ENCODE assay signal across 33 cellular contexts in the genomic region with DNA sequence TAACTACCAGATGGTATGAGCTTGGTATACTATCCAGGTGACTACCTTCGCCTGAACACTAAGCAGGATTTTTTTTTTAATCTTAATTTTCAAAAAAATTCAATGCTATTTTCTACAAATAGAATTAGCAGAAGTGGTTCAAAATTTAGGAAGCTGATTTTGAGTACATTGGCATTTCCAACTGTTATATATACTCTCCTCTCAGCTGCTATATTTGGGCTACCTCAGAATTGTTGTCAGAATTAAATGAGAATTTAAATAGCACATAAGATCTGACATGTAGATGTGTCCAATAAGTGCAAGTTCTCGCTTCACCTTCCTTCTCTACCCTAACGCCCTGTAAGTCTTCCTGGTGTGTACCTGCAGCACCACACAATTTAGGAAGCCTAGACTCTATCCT.
"Had no signal": no experiment of that assay in that cellular context is flagged by ENCODE, and none has a peak within 500 bp of the region (broad histone marks: within the 10 kb centered on the region; RNA-seq: fewer than 3 reads in every experiment).

No MANE protein-coding gene starts in this region.

- H3K27me3 Mint-ChIP-seq: activated CD4-positive, alpha-beta memory T cell treated with anti-CD3 and anti-CD28 coated beads for 36 hours; activated CD4-positive, alpha-beta T cell treated with anti-CD3 and anti-CD28 coated beads for 36 hours; activated CD4-positive, alpha-beta T cell treated with anti-CD3 and anti-CD28 coated beads, Interleukin-2, amount 10 ng/mL, durations not matched to agents 24 days and 14 days; activated CD8-positive, alpha-beta memory T cell treated with anti-CD3 and anti-CD28 coated beads, Interleukin-2, amount 10 ng/mL, durations not matched to agents 7 days and 5 days; activated naive CD4-positive, alpha-beta T cell treated with anti-CD3 and anti-CD28 coated beads, Interleukin-2, amount 50 U/mL, for 24 hours; activated naive CD8-positive, alpha-beta T cell treated with anti-CD3 and anti-CD28 coated beads, Interleukin-2, amount 50 U/mL, for 24 hours; effector memory CD8-positive, alpha-beta T cell had no signal

- H3K27ac Mint-ChIP-seq: activated CD4-positive, alpha-beta memory T cell treated with anti-CD3 and anti-CD28 coated beads for 36 hours; activated CD4-positive, alpha-beta T cell treated with anti-CD3 and anti-CD28 coated beads for 36 hours; activated CD4-positive, alpha-beta T cell treated with anti-CD3 and anti-CD28 coated beads, Interleukin-2, amount 10 ng/mL, durations not matched to agents 24 days and 14 days; activated CD8-positive, alpha-beta memory T cell treated with anti-CD3 and anti-CD28 coated beads, Interleukin-2, amount 10 ng/mL, durations not matched to agents 7 days and 5 days; activated CD8-positive, alpha-beta T cell treated with anti-CD3 and anti-CD28 coated beads, Interleukin-2, amount 10 ng/mL, durations not matched to agents 7 days and 5 days; activated naive CD4-positive, alpha-beta T cell treated with anti-CD3 and anti-CD28 coated beads for 36 hours; activated naive CD4-positive, alpha-beta T cell treated with anti-CD3 and anti-CD28 coated beads, Interleukin-2, amount 50 U/mL, for 24 hours; activated naive CD8-positive, alpha-beta T cell treated with anti-CD3 and anti-CD28 coated beads for 36 hours; activated naive CD8-positive, alpha-beta T cell treated with anti-CD3 and anti-CD28 coated beads, Interleukin-2, amount 50 U/mL, for 24 hours; activated T-helper 1 cell treated with anti-CD3 and anti-CD28 coated beads, Interleukin-12 subunit alpha, Interleukin-12 subunit beta, Interleukin-2, Interleukin-4 antibody, amounts not matched to agents 30 ng/mL and 10 ng/mL and 1 ng/mL, durations not matched to agents 14 hours and 24 hours and 36 hours; activated T-helper 2 cell treated with anti-CD3 and anti-CD28 coated beads, Interferon-gamma antibody, Interleukin-2, Interleukin-4, amounts not matched to agents 10 μg/mL and 5 μg/mL and 100 μg/mL, durations not matched to agents 14 hours and 24 hours and 36 hours; brain; effector memory CD8-positive, alpha-beta T cell had no signal

- H3K36me3 ChIP-seq: adrenal gland, breast epithelium, esophagus muscularis mucosa, gastroesophageal sphincter, heart right ventricle had no signal

- ATAC-seq: activated CD4-positive, alpha-beta T cell treated with anti-CD3 and anti-CD28 coated beads for 36 hours; activated CD8-positive, alpha-beta memory T cell treated with anti-CD3 and anti-CD28 coated beads, Interleukin-2, amount 10 ng/mL, durations not matched to agents 7 days and 5 days; activated CD8-positive, alpha-beta T cell treated with anti-CD3 and anti-CD28 coated beads, Interleukin-2, amount 10 ng/mL, durations not matched to agents 7 days and 5 days; activated naive CD8-positive, alpha-beta T cell treated with anti-CD3 and anti-CD28 coated beads, Interleukin-2, amount 50 U/mL, for 24 hours; effector memory CD8-positive, alpha-beta T cell; gastroesophageal sphincter; heart right ventricle had no signal

- H3K9me3 Mint-ChIP-seq: activated naive CD4-positive, alpha-beta T cell treated with anti-CD3 and anti-CD28 coated beads, Interleukin-2, amount 50 U/mL, for 24 hours; effector memory CD8-positive, alpha-beta T cell had no signal

- H3K4me3 ChIP-seq: adrenal gland, breast epithelium, coronary artery, esophagus muscularis mucosa, gastroesophageal sphincter, heart right ventricle had no signal

- H3K4me3 Mint-ChIP-seq: activated CD4-positive, alpha-beta memory T cell treated with anti-CD3 and anti-CD28 coated beads for 36 hours; activated CD4-positive, alpha-beta T cell treated with anti-CD3 and anti-CD28 coated beads for 36 hours; activated CD4-positive, alpha-beta T cell treated with anti-CD3 and anti-CD28 coated beads, Interleukin-2, amount 10 ng/mL, durations not matched to agents 24 days and 14 days; activated CD8-positive, alpha-beta memory T cell treated with anti-CD3 and anti-CD28 coated beads, Interleukin-2, amount 10 ng/mL, durations not matched to agents 7 days and 5 days; activated CD8-positive, alpha-beta T cell treated with anti-CD3 and anti-CD28 coated beads, Interleukin-2, amount 10 ng/mL, durations not matched to agents 7 days and 5 days; activated naive CD4-positive, alpha-beta T cell treated with anti-CD3 and anti-CD28 coated beads for 36 hours; activated naive CD4-positive, alpha-beta T cell treated with anti-CD3 and anti-CD28 coated beads, Interleukin-2, amount 50 U/mL, for 24 hours; activated naive CD8-positive, alpha-beta T cell treated with anti-CD3 and anti-CD28 coated beads for 36 hours; activated naive CD8-positive, alpha-beta T cell treated with anti-CD3 and anti-CD28 coated beads, Interleukin-2, amount 50 U/mL, for 24 hours; activated T-helper 1 cell treated with anti-CD3 and anti-CD28 coated beads, Interleukin-12 subunit alpha, Interleukin-12 subunit beta, Interleukin-2, Interleukin-4 antibody, amounts not matched to agents 30 ng/mL and 10 ng/mL and 1 ng/mL, durations not matched to agents 14 hours and 24 hours and 36 hours; brain; central memory CD8-positive, alpha-beta T cell; effector memory CD8-positive, alpha-beta T cell had no signal

- H3K27ac ChIP-seq: adrenal gland, breast epithelium, coronary artery, esophagus muscularis mucosa, gastroesophageal sphincter, heart right ventricle had no signal

- H3K9me3 ChIP-seq: adrenal gland, breast epithelium, esophagus muscularis mucosa, gastroesophageal sphincter had no signal

- H3K36me3 Mint-ChIP-seq: activated naive CD4-positive, alpha-beta T cell treated with anti-CD3 and anti-CD28 coated beads, Interleukin-2, amount 50 U/mL, for 24 hours; activated naive CD8-positive, alpha-beta T cell treated with anti-CD3 and anti-CD28 coated beads for 36 hours; brain had no signal

- DNase-seq: activated CD4-positive, alpha-beta memory T cell treated with anti-CD3 and anti-CD28 coated beads for 36 hours; activated CD4-positive, alpha-beta T cell treated with anti-CD3 and anti-CD28 coated beads for 36 hours; activated CD4-positive, alpha-beta T cell treated with anti-CD3 and anti-CD28 coated beads, Interleukin-2, amount 10 ng/mL, durations not matched to agents 24 days and 14 days; activated CD4-positive, CD25-positive, alpha-beta regulatory T cell; activated CD4-positive, CD25-positive, alpha-beta regulatory T cell treated with anti-CD3 and anti-CD28 coated beads, Interleukin-2, amount 50 U/mL, for 72 hours; activated CD8-positive, alpha-beta memory T cell treated with anti-CD3 and anti-CD28 coated beads, Interleukin-2, amount 10 ng/mL, durations not matched to agents 7 days and 5 days; activated CD8-positive, alpha-beta memory T cell treated with anti-CD3 and anti-CD28 coated beads, Interleukin-2, amount 50 U/mL, for 4 hours; activated CD8-positive, alpha-beta T cell treated with anti-CD3 and anti-CD28 coated beads, Interleukin-2, amount 10 ng/mL, durations not matched to agents 7 days and 5 days; activated effector memory CD4-positive, alpha-beta T cell treated with anti-CD3 and anti-CD28 coated beads, Interleukin-2, amount 50 U/mL, for 16 hours; activated naive CD4-positive, alpha-beta T cell treated with anti-CD3 and anti-CD28 coated beads for 36 hours; activated naive CD8-positive, alpha-beta T cell treated with anti-CD3 and anti-CD28 coated beads for 36 hours; activated naive CD8-positive, alpha-beta T cell treated with anti-CD3 and anti-CD28 coated beads, Interleukin-2, amount 50 U/mL, for 24 hours; activated T-cell treated with anti-CD3 and anti-CD28 coated beads, Interleukin-2, amount 50 U/mL, for 1 hour; activated T-cell treated with anti-CD3 and anti-CD28 coated beads, Interleukin-2, amount 50 U/mL, for 48 hours; adrenal gland; amygdala; aorta; dermis blood vessel endothelial cell; effector CD4-positive, alpha-beta T cell; effector memory CD8-positive, alpha-beta T cell; erythroblast; foreskin melanocyte; heart right ventricle; T-helper 2 cell had no signal

- H3K4me1 Mint-ChIP-seq: brain had no signal

- H3K27me3 ChIP-seq: adrenal gland, breast epithelium, esophagus muscularis mucosa, gastroesophageal sphincter, heart right ventricle had no signal

- H3K4me1 ChIP-seq: adrenal gland, breast epithelium, esophagus muscularis mucosa, gastroesophageal sphincter had no signal
